ENCODE assay signal across 30 cellular contexts in genomic region chr12:30044206-30044605, GRCh38.
"Had no signal": no experiment of that assay in that cellular context is flagged by ENCODE, and none has a peak within 500 bp of the region (broad histone marks: within the 10 kb centered on the region; RNA-seq: fewer than 3 reads in every experiment).

No MANE protein-coding gene starts in this region.

- DNase-seq: naive thymus-derived CD8-positive, alpha-beta T cell; nephron progenitor cell; occipital lobe; ovary; posterior cingulate gyrus; psoas muscle; right cardiac atrium; right lobe of liver; sigmoid colon; small intestine; stimulated activated CD4-positive, alpha-beta T cell treated with anti-CD3 and anti-CD28 coated beads, Interleukin-15, amount 100 ng/mL, for 24 hours; stimulated activated CD4-positive, alpha-beta T cell treated with anti-CD3 and anti-CD28 coated beads, Interleukin-2, amount 100 ng/mL, for 24 hours; stimulated activated CD4-positive, alpha-beta T cell treated with anti-CD3 and anti-CD28 coated beads, Interleukin-2, amount 100 ng/mL, for 48 hours; stimulated activated CD4-positive, alpha-beta T cell treated with anti-CD3 and anti-CD28 coated beads, Interleukin-4, amount 100 ng/mL, for 24 hours; stimulated activated naive B cell treated with anti-CD40 and anti-IgM and Interleukin-4, amounts not matched to agents 10 μg/mL and 1 μg/mL and 100 μg/mL, for 72 hours; stimulated activated naive CD4-positive, alpha-beta T cell treated with Interleukin-2 at 50 U/mL for 16 hours; stomach; thyroid gland; trophoblast cell; upper lobe of left lung had no signal

- H2AFZ ChIP-seq: parathyroid adenoma had no signal

- H3K4me3 Mint-ChIP-seq: naive thymus-derived CD8-positive, alpha-beta T cell; natural killer cell treated with Interleukin-12 subunit alpha and Interleukin-12 subunit beta and Interleukin-15 and Interleukin-18, amount 100 ng/mL, for 72 hours; nephron progenitor cell; neural crest cell; stimulated activated effector memory CD8-positive, alpha-beta T cell treated with anti-CD3 and anti-CD28 coated beads, Interleukin-12 subunit alpha, Interleukin-12 subunit beta, amount 100 ng/mL, for 72 hours; stimulated activated naive B cell treated with anti-CD40 and anti-IgM and Interleukin-4, amounts not matched to agents 10 μg/mL and 1 μg/mL and 100 μg/mL, for 72 hours; stimulated activated naive CD8-positive, alpha-beta T cell treated with anti-CD3 and anti-CD28 coated beads, Interleukin-15, Interleukin-2, amounts not matched to agents 100 ng/mL and 50 ng/mL, for 24 hours had no signal

- H3K27ac ChIP-seq: ovary, parathyroid adenoma, psoas muscle, right lobe of liver, sigmoid colon, stomach, thoracic aorta, thyroid gland, tibial nerve, upper lobe of left lung, vagina had no signal

- FAIRE-seq: small intestine, urothelium cell line had no signal

- H3K9ac ChIP-seq: parathyroid adenoma had no signal

- H3K4me3 ChIP-seq: ovary, psoas muscle, right lobe of liver, sigmoid colon, stomach, thoracic aorta, thyroid gland, tibial nerve, upper lobe of left lung, vagina had no signal

- H3K79me2 ChIP-seq: parathyroid adenoma had no signal

- H3K4me1 ChIP-seq: parathyroid adenoma, psoas muscle, right lobe of liver, sigmoid colon, stomach, thyroid gland, tibial nerve, upper lobe of left lung, vagina had no signal

- H3K9me3 ChIP-seq: ovary, psoas muscle, right lobe of liver, sigmoid colon, stomach, thoracic aorta, thyroid gland, tibial nerve, upper lobe of left lung, vagina had no signal

- H3K36me3 Mint-ChIP-seq: stimulated activated effector memory CD8-positive, alpha-beta T cell treated with anti-CD3 and anti-CD28 coated beads, Interleukin-12 subunit alpha, Interleukin-12 subunit beta, amount 100 ng/mL, for 72 hours; stimulated activated naive B cell treated with anti-CD40 and anti-IgM and Interleukin-4, amounts not matched to agents 10 μg/mL and 1 μg/mL and 100 μg/mL, for 72 hours had no signal

- H3K27me3 ChIP-seq: ovary, right lobe of liver, sigmoid colon, stomach, thyroid gland, tibial nerve, upper lobe of left lung, vagina had no signal

- H3K27me3 Mint-ChIP-seq: natural killer cell treated with Interleukin-12 subunit alpha and Interleukin-12 subunit beta and Interleukin-15 and Interleukin-18, amount 100 ng/mL, for 72 hours; progenitor cell of endocrine pancreas; stimulated activated naive B cell treated with anti-CD40 and anti-IgM and Interleukin-4, amounts not matched to agents 10 μg/mL and 1 μg/mL and 100 μg/mL, for 72 hours; stimulated activated naive CD8-positive, alpha-beta T cell treated with anti-CD3 and anti-CD28 coated beads, Interleukin-15, Interleukin-2, amounts not matched to agents 100 ng/mL and 50 ng/mL, for 24 hours had no signal

- H3K4me1 Mint-ChIP-seq: naive thymus-derived CD8-positive, alpha-beta T cell; nephron progenitor cell; neural crest cell; stimulated activated effector memory CD8-positive, alpha-beta T cell treated with anti-CD3 and anti-CD28 coated beads, Interleukin-12 subunit alpha, Interleukin-12 subunit beta, amount 100 ng/mL, for 72 hours; stimulated activated naive B cell treated with anti-CD40 and anti-IgM and Interleukin-4, amounts not matched to agents 10 μg/mL and 1 μg/mL and 100 μg/mL, for 72 hours had no signal

- H3K27ac Mint-ChIP-seq: natural killer cell treated with Interleukin-12 subunit alpha and Interleukin-12 subunit beta and Interleukin-15 and Interleukin-18, amount 100 ng/mL, for 72 hours; nephron progenitor cell; progenitor cell of endocrine pancreas; stimulated activated effector memory CD8-positive, alpha-beta T cell treated with anti-CD3 and anti-CD28 coated beads, Interleukin-12 subunit alpha, Interleukin-12 subunit beta, amount 100 ng/mL, for 72 hours; stimulated activated naive B cell treated with anti-CD40 and anti-IgM and Interleukin-4, amounts not matched to agents 10 μg/mL and 1 μg/mL and 100 μg/mL, for 72 hours; stimulated activated naive CD8-positive, alpha-beta T cell treated with anti-CD3 and anti-CD28 coated beads, Interleukin-15, Interleukin-2, amounts not matched to agents 100 ng/mL and 50 ng/mL, for 24 hours had no signal

- H3K36me3 ChIP-seq: ovary, right lobe of liver, sigmoid colon, stomach, thoracic aorta, thyroid gland, tibial nerve, upper lobe of left lung, vagina had no signal
